Comparison of ENCODE assay signal across 9 cellular contexts in the genomic region with DNA sequence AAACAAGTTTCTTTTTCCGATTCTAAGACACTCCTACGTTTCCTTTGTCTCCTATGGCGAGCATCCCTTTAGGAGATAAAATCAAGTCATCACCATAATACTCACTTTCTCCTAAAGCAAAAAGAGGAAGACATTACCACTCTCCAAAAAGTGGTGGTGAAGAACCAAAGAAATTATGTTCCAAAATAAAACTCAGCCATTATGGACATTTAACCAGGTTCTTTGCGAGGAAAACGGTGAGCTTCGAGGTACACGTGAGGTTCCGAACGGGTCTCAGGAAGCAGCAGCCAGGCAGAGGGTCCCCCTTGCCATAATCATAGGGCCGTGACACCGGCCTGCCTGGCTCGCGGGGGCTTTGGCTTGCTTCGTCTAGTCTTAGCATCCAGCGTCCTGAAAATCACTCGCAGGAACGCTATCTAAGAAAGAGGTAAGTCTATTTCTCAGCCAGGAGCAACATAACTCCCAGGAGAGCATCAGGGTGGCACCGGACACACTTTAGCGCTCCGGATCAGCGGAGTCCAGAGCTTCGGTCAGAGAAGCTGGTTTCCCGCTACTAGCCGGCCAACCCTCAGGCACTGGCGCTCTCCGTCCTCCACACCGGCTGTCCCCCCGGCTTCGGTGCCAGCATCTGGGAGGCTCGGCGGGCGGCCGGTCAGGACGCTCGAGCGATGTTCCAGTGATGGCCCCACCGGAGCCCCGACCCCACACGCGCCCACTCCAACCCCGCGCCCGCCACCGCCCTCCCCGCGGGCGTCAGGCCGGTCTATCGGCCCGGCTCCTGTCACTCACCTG. TPM values are rescaled to one million over a fixed set of nuclear protein-coding genes. Genes with fewer than 3 reads are reported as not detected.
DNase-seq lines count a peak whose midpoint lies in the region; ATAC-seq, FAIRE-seq and TF ChIP-seq lines count a peak whose summit lies in the region.
"Had no signal": no experiment of that assay in that cellular context is flagged by ENCODE, and none has a peak within 500 bp of the region (broad histone marks: within the 10 kb centered on the region; RNA-seq: fewer than 3 reads in every experiment).

No MANE protein-coding gene starts in this region.

- H3K36me3 ChIP-seq in effector memory CD4-positive, alpha-beta T cell (ENCODE audit: control insufficient read depth, insufficient read depth, low read length): peaks cover 4% of the 10 kb centered on the region
- peaks cover 6% of the 10 kb centered on the region for H3K36me3 ChIP-seq in upper lobe of right lung

- H3K27ac Mint-ChIP-seq in CD14-positive monocyte (peak overlapping the region; percentile 91 to 95 (median 93)), mesothelial cell of epicardium (peak overlapping the region; percentile 94)
- peak overlapping the region; percentile 87 for H3K27ac Mint-ChIP-seq in T-helper 1 cell treated with Interleukin-12 subunit alpha and Interleukin-12 subunit beta and Interleukin-4 antibody, amounts not matched to agents 30 μg/mL and 1 μg/mL, for 36 hours

- TF ChIP-seq CTCF in CD14-positive monocyte (IDR thresholded peaks at IDR 0.05) (no peak), mesothelial cell of epicardium (IDR thresholded peaks at IDR 0.05; ENCODE audit: unreplicated experiment) (no peak), upper lobe of right lung (IDR thresholded peaks at IDR 0.05) (no peak)

- H3K27ac ChIP-seq in effector memory CD4-positive, alpha-beta T cell (ENCODE audit: insufficient read depth, low read length, poor library complexity, severe bottlenecking): peak overlapping the region; percentile 96
- H3K27ac ChIP-seq in upper lobe of right lung: peak overlapping the region; percentile 86

- DNase-seq in CD14-positive monocyte (ENCODE audit: low spot score) (no peak), GM19239 (ENCODE audit: insufficient read length, low spot score) (no peak), mesothelial cell of epicardium (ENCODE audit: low spot score in 2 of 2, unreplicated experiment in 2 of 2) (peak in 1 of 2 experiments; percentile 53), upper lobe of right lung (no peak), NCI-H446 treated with DMSO at 0.1 percent for 48 hours (lab: John Stamatoyannopoulos, UW) (no peak)
- DNase-seq in effector memory CD4-positive, alpha-beta T cell: peak in 1 of 3 donors; percentile 8

- intact Hi-C loops in CD14-positive monocyte (cut with micrococcal nuclease): loop anchor here (5.0 to 10.0 kb wide), 2 partner anchors 61 to 63 kb away; partner anchors contain the start of gene GMPPB (in 2 of the 2)
- intact Hi-C loops in upper lobe of right lung (cut with DNase I): no loop called here

- H3K9me3 ChIP-seq in effector memory CD4-positive, alpha-beta T cell (ENCODE audit: control insufficient read depth, low read length): no peaks in the 10 kb centered on the region
- no peaks in the 10 kb centered on the region for H3K9me3 ChIP-seq in upper lobe of right lung

- peaks cover 37% of the 10 kb centered on the region for H3K4me1 Mint-ChIP-seq in CD14-positive monocyte
- H3K4me1 Mint-ChIP-seq in T-helper 1 cell treated with Interleukin-12 subunit alpha and Interleukin-12 subunit beta and Interleukin-4 antibody, amounts not matched to agents 30 μg/mL and 1 μg/mL, for 36 hours (ENCODE audit: low read depth): peaks cover 20% of the 10 kb centered on the region
- H3K4me1 Mint-ChIP-seq in mesothelial cell of epicardium: peaks cover 23% of the 10 kb centered on the region

- H3K36me3 Mint-ChIP-seq in CD14-positive monocyte: peaks cover 19 to 35% of the 10 kb centered on the region in 2 donors
- H3K36me3 Mint-ChIP-seq in T-helper 1 cell treated with Interleukin-12 subunit alpha and Interleukin-12 subunit beta and Interleukin-4 antibody, amounts not matched to agents 30 μg/mL and 1 μg/mL, for 36 hours (ENCODE audit: low read depth): peaks cover 15% of the 10 kb centered on the region
- H3K36me3 Mint-ChIP-seq in mesothelial cell of epicardium: peaks cover 7% of the 10 kb centered on the region

- peaks cover 14% of the 10 kb centered on the region for H3K4me1 ChIP-seq in effector memory CD4-positive, alpha-beta T cell (ENCODE audit: control insufficient read depth, insufficient read depth, low read length, poor library complexity, severe bottlenecking)
- H3K4me1 ChIP-seq in upper lobe of right lung: peaks cover 37% of the 10 kb centered on the region

- H3K4me3 Mint-ChIP-seq in CD14-positive monocyte: peak overlapping the region; percentile 88 to 97
- peak overlapping the region; percentile 88 for H3K4me3 Mint-ChIP-seq in T-helper 1 cell treated with Interleukin-12 subunit alpha and Interleukin-12 subunit beta and Interleukin-4 antibody, amounts not matched to agents 30 μg/mL and 1 μg/mL, for 36 hours
- peak overlapping the region; percentile 84 for H3K4me3 Mint-ChIP-seq in mesothelial cell of epicardium

- peak overlapping the region; percentile 98 for H3K4me3 ChIP-seq in effector memory CD4-positive, alpha-beta T cell (ENCODE audit: insufficient read depth, low read depth, low read length, poor library complexity, severe bottlenecking)
- H3K4me3 ChIP-seq in upper lobe of right lung: peak overlapping the region; percentile 72

- H3K9me3 Mint-ChIP-seq in CD14-positive monocyte: peaks cover 0 to 2% (median 0%) of the 10 kb centered on the region in 7 donors
- H3K9me3 Mint-ChIP-seq in T-helper 1 cell treated with Interleukin-12 subunit alpha and Interleukin-12 subunit beta and Interleukin-4 antibody, amounts not matched to agents 30 μg/mL and 1 μg/mL, for 36 hours: no peaks in the 10 kb centered on the region
- no peaks in the 10 kb centered on the region for H3K9me3 Mint-ChIP-seq in mesothelial cell of epicardium

- peak; percentile 40 for ATAC-seq in HG03159 (IDR thresholded peaks at IDR 0.05; ENCODE audit: unreplicated experiment)
- peak; percentile 60 for ATAC-seq in upper lobe of right lung

- H3K27me3 ChIP-seq in effector memory CD4-positive, alpha-beta T cell (replicated peaks; ENCODE audit: control insufficient read depth, insufficient read depth, low read length, poor library complexity, severe bottlenecking): no peaks in the 10 kb centered on the region
- no peaks in the 10 kb centered on the region for H3K27me3 ChIP-seq in upper lobe of right lung

- peak; percentile 63 for FAIRE-seq in GM19239 (lab: Jason Lieb, UNC)

- H3K27me3 Mint-ChIP-seq in CD14-positive monocyte (ENCODE audit: low read depth in 3 of 3) (peaks cover 0 to 8% (median 4%) of the 10 kb centered on the region in 3 donors), mesothelial cell of epicardium (ENCODE audit: low read depth) (no peaks in the 10 kb centered on the region)
- no peaks in the 10 kb centered on the region for H3K27me3 Mint-ChIP-seq in T-helper 1 cell treated with Interleukin-12 subunit alpha and Interleukin-12 subunit beta and Interleukin-4 antibody, amounts not matched to agents 30 μg/mL and 1 μg/mL, for 36 hours (ENCODE audit: low read depth)

RNA-seq across cellular contexts. Expression of gene IP6K1, which starts 0.6 kb away (rescaled TPM):
- polyA plus RNA-seq in CD14-positive monocyte: 10 to 100 TPM; 15.8 to 16.1 TPM
- total RNA-seq in mesothelial cell of epicardium (41.7 to 46.4 TPM (median 46.4 TPM) in 3 replicates), upper lobe of right lung (39.5 TPM)

RNA-seq across cellular contexts. Expression of gene CDHR4, which starts 13.9 kb away (rescaled TPM):
- not detected for polyA plus RNA-seq in CD14-positive monocyte
- total RNA-seq in mesothelial cell of epicardium (0.27 to 0.42 TPM in 2 of 3 replicates, not detected in the other), upper lobe of right lung (not detected)
- total RNA-seq: T-helper 2 cell treated with Interferon-gamma antibody and Interleukin-4, amounts not matched to agents 100 ng/mL and 5 ng/mL, for 36 hours had no signal

RNA-seq across cellular contexts. Expression of gene INKA1, which starts 17.3 kb away (rescaled TPM):
- polyA plus RNA-seq in CD14-positive monocyte: 1 to 10 TPM; 1.3 TPM
- total RNA-seq in mesothelial cell of epicardium: 7.7 to 9.4 TPM (median 8.4 TPM) in 3 replicates
- 6.6 TPM for total RNA-seq in upper lobe of right lung

RNA-seq across cellular contexts. Expression of gene UBA7, which starts 28.0 kb away (rescaled TPM):
- polyA plus RNA-seq in CD14-positive monocyte: 10 to 100 TPM; 39.1 to 43.7 TPM
- total RNA-seq in mesothelial cell of epicardium (133 to 144 TPM (median 139 TPM) in 3 replicates), upper lobe of right lung (110 TPM)
